ENCODE assay signal across 1 cellular context in genomic region chr10:43099339-43099738, GRCh38. TPM values are rescaled to one million over a fixed set of nuclear protein-coding genes. Genes with fewer than 3 reads are reported as not detected.
"Had no signal": no experiment of that assay in that cellular context is flagged by ENCODE, and none has a peak within 500 bp of the region (broad histone marks: within the 10 kb centered on the region; RNA-seq: fewer than 3 reads in every experiment).

No MANE protein-coding gene starts in this region.

RNA-seq across cellular contexts. Expression of gene RET, which starts 22.5 kb away (rescaled TPM):
- polyA plus RNA-seq: hepatocyte had no signal
